14 cellular contexts compared by ENCODE assay signal in the genomic region with DNA sequence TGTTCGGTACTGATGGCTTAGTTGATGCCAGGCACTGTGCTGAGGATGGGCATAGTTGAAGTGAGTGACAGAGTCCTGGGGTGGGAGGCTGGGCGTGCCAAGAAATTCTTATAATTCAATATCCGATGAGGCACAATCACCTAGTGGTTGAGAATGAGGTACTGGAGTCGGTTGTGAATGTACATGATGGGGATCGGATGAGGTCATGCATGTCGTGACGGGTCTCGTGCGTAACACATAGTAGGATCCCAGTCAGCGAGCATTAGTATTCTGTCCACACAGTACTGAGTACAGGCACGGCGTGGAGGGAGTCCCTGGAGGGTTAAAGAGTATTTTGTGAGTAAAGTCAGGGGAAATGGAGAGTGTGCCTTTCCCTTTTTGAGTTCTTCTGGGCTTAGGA. TPM values are rescaled to one million over a fixed set of nuclear protein-coding genes. Genes with fewer than 3 reads are reported as not detected.
A peak's percentile ranks its signal among the peaks of the same experiment; 100 is the strongest.
DNase-seq lines count a peak whose midpoint lies in the region; ATAC-seq, FAIRE-seq and TF ChIP-seq lines count a peak whose summit lies in the region.
"Had no signal": no experiment of that assay in that cellular context is flagged by ENCODE, and none has a peak within 500 bp of the region (broad histone marks: within the 10 kb centered on the region; RNA-seq: fewer than 3 reads in every experiment).

No MANE protein-coding gene starts in this region.

- no peak overlapping the region for H4K91ac ChIP-seq in H9 (ENCODE audit: insufficient read length, low read depth, low read length)

- H2AFZ ChIP-seq in ACC112 (ENCODE audit: low read length, unreplicated experiment) (no peak overlapping the region), H9 (ENCODE audit: low read length) (no peak overlapping the region), astrocyte (ENCODE audit: low read depth, low read length) (no peak overlapping the region)

- H3K4ac ChIP-seq in H9 (ENCODE audit: low read depth, low read length) = no peak overlapping the region

- H3K18ac ChIP-seq in H9 (ENCODE audit: insufficient read length, low read depth, low read length) = no peak overlapping the region

- no peak overlapping the region for H3K23ac ChIP-seq in H9 (ENCODE audit: insufficient read length, low read depth, low read length)

- no peak overlapping the region for H3K4me2 ChIP-seq in H9 (ENCODE audit: insufficient read depth, insufficient read length, low read length)
- peak overlapping the region; percentile 97 for H3K4me2 ChIP-seq in astrocyte (ENCODE audit: low read length)

- peaks cover 21% of the 10 kb centered on the region for H3K79me1 ChIP-seq in H9 (ENCODE audit: insufficient read depth, low read depth, low read length, poor library complexity, severe bottlenecking)

- peak overlapping the region; percentile 100; a peak in 4 of 5 replicates for H3K4me3 Mint-ChIP-seq in H9
- H3K4me3 Mint-ChIP-seq in astrocyte (ENCODE audit: unreplicated experiment) = peak overlapping the region; percentile 94

- ATAC-seq in HG03135 (IDR thresholded peaks at IDR 0.05; ENCODE audit: unreplicated experiment) = no peak

- H3K4me1 Mint-ChIP-seq in H9 = peaks cover 35 to 40% of the 10 kb centered on the region in 2 experiments
- H3K4me1 Mint-ChIP-seq in astrocyte (ENCODE audit: low read depth, unreplicated experiment) = peaks cover 22% of the 10 kb centered on the region

- H4K20me1 ChIP-seq in H9 (ENCODE audit: control insufficient read depth, insufficient read depth, insufficient read length) (no peaks in the 10 kb centered on the region), astrocyte (ENCODE audit: insufficient read depth, low read length) (peaks cover 87% of the 10 kb centered on the region)

- no CpG with 5 or more reads among the region's 12 CpGs for WGBS in H9 (ENCODE audit: extremely low coverage, insufficient read length, low lambda C conversion rate)

- no peak overlapping the region for H2BK120ac ChIP-seq in H9 (ENCODE audit: low read depth, low read length, poor library complexity, severe bottlenecking)

- H3K23me2 ChIP-seq in H9 (ENCODE audit: insufficient read length, low read depth, low read length, poor library complexity, severe bottlenecking) = peaks cover 14% of the 10 kb centered on the region

- H3K79me2 ChIP-seq in ACC112 (ENCODE audit: control insufficient read depth, insufficient read depth, low read length, unreplicated experiment) (peaks cover 92% of the 10 kb centered on the region), H9 (ENCODE audit: insufficient read depth, low read length) (peaks cover 72% of the 10 kb centered on the region), astrocyte (ENCODE audit: insufficient read depth, low read length) (peaks cover 98% of the 10 kb centered on the region)

- no peak overlapping the region for H2BK20ac ChIP-seq in H9 (ENCODE audit: low read depth, low read length, poor library complexity, severe bottlenecking)

- H3K27me3 Mint-ChIP-seq in H9 (ENCODE audit: low read depth) = peaks cover 4% of the 10 kb centered on the region; the same call in 1 of the 2 replicates
- no peaks in the 10 kb centered on the region for H3K27me3 Mint-ChIP-seq in astrocyte (ENCODE audit: low read depth, unreplicated experiment)

- H3K9me3 Mint-ChIP-seq in H9 (peaks cover 0 to 3% of the 10 kb centered on the region in 2 experiments; a peak in 3 of 5 replicates), astrocyte (ENCODE audit: unreplicated experiment) (no peaks in the 10 kb centered on the region)

- H4K8ac ChIP-seq in H9 (replicated peaks; ENCODE audit: insufficient read length, low read depth, low read length) = no peak overlapping the region

- peaks cover 43 to 78% (median 65%) of the 10 kb centered on the region in 3 experiments for H3K36me3 Mint-ChIP-seq in H9 (ENCODE audit: insufficient read depth in 1 of 3, low read depth in 3 of 3)
- peaks cover 22% of the 10 kb centered on the region for H3K36me3 Mint-ChIP-seq in astrocyte (ENCODE audit: low read depth, unreplicated experiment)

- peaks cover 41% of the 10 kb centered on the region for H3K4me1 ChIP-seq in ACC112 (ENCODE audit: control insufficient read depth, insufficient read depth, low read length, unreplicated experiment)
- no peaks in the 10 kb centered on the region; the same call in 1 of the 2 replicates for H3K4me1 ChIP-seq in H9 (ENCODE audit: insufficient read depth, low read length)
- H3K4me1 ChIP-seq in astrocyte (ENCODE audit: insufficient read depth, low read length) = peaks cover 38% of the 10 kb centered on the region
- H3K4me1 ChIP-seq in muscle layer of colon (ENCODE audit: insufficient read depth, low read length) = peaks cover 63% of the 10 kb centered on the region

- no peak for TF ChIP-seq CTCF in H9 (conservative IDR thresholded peaks at IDR 0.05)
- no peak for TF ChIP-seq CTCF in astrocyte (IDR thresholded peaks at IDR 0.05; ENCODE audit: insufficient read depth, low read depth, low read length)
- no peak for TF ChIP-seq CTCF in GM10266 (IDR thresholded peaks at IDR 0.05; ENCODE audit: control insufficient read depth, insufficient read depth, low read depth, missing control alignments)

- no peaks in the 10 kb centered on the region for H3K27me3 ChIP-seq in ACC112 (ENCODE audit: insufficient read depth, low read length)
- H3K27me3 ChIP-seq in H9 (ENCODE audit: insufficient read depth, low read length) = no peaks in the 10 kb centered on the region
- no peaks in the 10 kb centered on the region for H3K27me3 ChIP-seq in astrocyte (ENCODE audit: insufficient read depth, low read length)
- H3K27me3 ChIP-seq in muscle layer of colon (ENCODE audit: control insufficient read depth in 1 of 2, insufficient read depth in 2 of 2, low read length in 2 of 2) = no peaks in the 10 kb centered on the region

- H3K56ac ChIP-seq in H9 (ENCODE audit: insufficient read length, low read depth, low read length) = no peak overlapping the region

- no peak overlapping the region for H4K5ac ChIP-seq in H9 (ENCODE audit: insufficient read length, low read depth, low read length)

- no peak overlapping the region for H3K9ac ChIP-seq in H9 (ENCODE audit: extremely low read depth, insufficient read length, low read length)
- peak overlapping the region; percentile 98 for H3K9ac ChIP-seq in astrocyte (ENCODE audit: low read length)
- H3K9ac ChIP-seq in muscle layer of colon (ENCODE audit: low read length) = no peak overlapping the region
- H3K9ac ChIP-seq: KMS-11 had no signal

- no peak overlapping the region for H3K14ac ChIP-seq in H9 (ENCODE audit: insufficient read depth, low read length)

- no peak overlapping the region for H2AK5ac ChIP-seq in H9 (ENCODE audit: insufficient read length, low read length)

- H3K36me3 ChIP-seq in ACC112 (ENCODE audit: insufficient read depth, low read length) (peaks cover 21% of the 10 kb centered on the region), astrocyte (ENCODE audit: insufficient read depth, low read length) (peaks cover 40% of the 10 kb centered on the region), muscle layer of colon (ENCODE audit: insufficient read depth, low read length) (peaks cover 58% of the 10 kb centered on the region)

- H2BK5ac ChIP-seq in H9 (ENCODE audit: insufficient read length, low read length) = no peak overlapping the region

- H3K27ac ChIP-seq in ACC112 (ENCODE audit: low read depth, low read length) (no peak overlapping the region), H9 (ENCODE audit: insufficient read length, low read depth, low read length) (no peak overlapping the region), astrocyte (ENCODE audit: low read depth, low read length) (no peak overlapping the region), muscle layer of colon (ENCODE audit: low read depth, low read length) (peak overlapping the region; percentile 3)
- H3K27ac ChIP-seq: KMS-11 had no signal

- FAIRE-seq in astrocyte (lab: Jason Lieb, UNC) = no peak

- peak overlapping the region in 2 of 3 experiments; percentile 2 to 74; a peak in 4 of 7 replicates for H3K27ac Mint-ChIP-seq in H9
- peak overlapping the region; percentile 21 for H3K27ac Mint-ChIP-seq in astrocyte (ENCODE audit: unreplicated experiment)

- peak overlapping the region; percentile 99 for H3K4me3 ChIP-seq in ACC112 (ENCODE audit: low read depth, low read length)
- H3K4me3 ChIP-seq in astrocyte (ENCODE audit: insufficient read depth, low read depth, low read length) = peak overlapping the region; percentile 27
- H3K4me3 ChIP-seq in muscle layer of colon (ENCODE audit: low read depth in 1 of 2, low read length in 2 of 2) = peak overlapping the region in 1 of 2 donors; percentile 98

- no peak overlapping the region for H2BK12ac ChIP-seq in H9 (ENCODE audit: insufficient read length, low read depth, low read length)

- H2BK15ac ChIP-seq in H9 (ENCODE audit: low read depth, low read length) = no peak overlapping the region

- H3K9me3 ChIP-seq in H9 (ENCODE audit: control insufficient read depth, low read depth, low read length) (no peaks in the 10 kb centered on the region), astrocyte (ENCODE audit: insufficient read depth, low read depth, low read length) (no peaks in the 10 kb centered on the region), muscle layer of colon (ENCODE audit: low read length) (no peaks in the 10 kb centered on the region)

- DNase-seq in H9 = no peak
- no peak for DNase-seq in astrocyte (ENCODE audit: low read depth)
- DNase-seq in medulla oblongata (ENCODE audit: extremely low spot score) = no peak
- DNase-seq in GM10266 (ENCODE audit: extremely low spot score) = no peak
- DNase-seq in cerebellar cortex (ENCODE audit: low spot score) = no peak
- DNase-seq: activated CD4-positive, alpha-beta T cell treated with anti-CD3 and anti-CD28 coated beads for 4 hours; cortex of kidney; DMS53; kidney glomerular epithelial cell; stimulated activated CD4-positive, alpha-beta T cell treated with anti-CD3 and anti-CD28 coated beads, Interleukin-15, amount 100 ng/mL, for 24 hours had no signal

- H3T11ph ChIP-seq in H9 (ENCODE audit: low read length) = no peak overlapping the region

RNA-seq across cellular contexts. Expression of a gene that starts 2.8 kb away (rescaled TPM):
- total RNA-seq in H9 (2021) (107 and 110 TPM in 2 replicates), astrocyte (60.4 and 65.1 TPM in 2 replicates)

RNA-seq across cellular contexts. Expression of a gene that starts 3.1 kb away (rescaled TPM):
- total RNA-seq in H9 (2021) = 70.3 and 76.1 TPM in 2 replicates
- total RNA-seq in astrocyte = 50.6 and 51.9 TPM in 2 replicates

RNA-seq across cellular contexts. Expression of a gene that starts 54.7 kb away (rescaled TPM):
- total RNA-seq in H9 (2021) (23.4 and 23.8 TPM in 2 replicates), astrocyte (48.0 and 49.3 TPM in 2 replicates)

RNA-seq across cellular contexts. Expression of a gene that starts 55.2 kb away (rescaled TPM):
- total RNA-seq in H9 (2021) (8.0 and 9.3 TPM in 2 replicates), astrocyte (8.4 and 9.8 TPM in 2 replicates)

RNA-seq across cellular contexts. Expression of a gene that starts 57.9 kb away (rescaled TPM):
- total RNA-seq in H9 (2021) = 0.17 and 0.18 TPM in 2 replicates
- 0.38 and 1.4 TPM in 2 replicates for total RNA-seq in astrocyte
